ENCODE assay signal across 3 cellular contexts in the genomic region with DNA sequence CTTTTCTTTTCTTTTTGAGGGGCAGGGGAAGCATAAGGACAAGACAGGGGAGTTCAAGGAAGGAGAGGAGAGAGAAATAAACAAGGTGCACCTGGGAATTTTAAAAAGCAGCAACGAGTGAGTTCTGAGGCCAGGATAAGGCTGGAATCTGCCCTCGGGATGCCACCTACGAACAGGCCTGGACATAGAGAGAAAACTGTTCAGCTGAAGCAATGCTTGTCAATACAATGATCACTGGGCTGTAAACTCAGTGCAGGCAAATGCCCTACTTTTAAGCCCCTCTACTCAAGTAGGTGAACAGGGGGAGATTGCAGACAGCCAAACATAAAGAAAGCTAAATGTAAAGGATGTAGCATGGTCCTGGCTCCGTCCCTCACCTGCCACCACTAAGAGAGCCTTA.
"Had no signal": no experiment of that assay in that cellular context is flagged by ENCODE, and none has a peak within 500 bp of the region (broad histone marks: within the 10 kb centered on the region; RNA-seq: fewer than 3 reads in every experiment).

No MANE protein-coding gene starts in this region.

- DNase-seq: GDM1, GF-D8 had no signal

- H3K4me3 ChIP-seq: GM12878 had no signal
